29 cellular contexts compared by ENCODE assay signal in the genomic region with DNA sequence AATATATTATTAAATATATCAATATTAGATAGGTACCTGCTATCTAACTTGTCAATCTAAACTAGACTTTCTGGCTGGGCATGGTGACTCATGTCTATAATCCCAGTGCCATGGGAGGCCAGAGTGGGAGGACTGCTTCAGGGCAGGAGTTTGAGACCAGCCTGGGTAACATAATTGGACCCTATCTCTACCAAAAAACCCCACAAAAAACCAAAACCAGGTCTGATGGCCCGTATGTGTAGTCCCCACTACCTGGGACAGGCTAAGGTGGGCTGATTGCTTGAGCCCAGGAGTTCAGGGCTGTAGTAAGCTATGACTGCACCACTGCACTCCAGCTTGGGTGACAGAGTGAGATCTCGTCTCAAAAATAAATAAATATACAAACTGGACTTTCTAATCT. TPM values are rescaled to one million over a fixed set of nuclear protein-coding genes. Genes with fewer than 3 reads are reported as not detected.
DNase-seq lines count a peak whose midpoint lies in the region; ATAC-seq, FAIRE-seq and TF ChIP-seq lines count a peak whose summit lies in the region.
"Had no signal": no experiment of that assay in that cellular context is flagged by ENCODE, and none has a peak within 500 bp of the region (broad histone marks: within the 10 kb centered on the region; RNA-seq: fewer than 3 reads in every experiment).

No MANE protein-coding gene starts in this region.

- H3K27ac ChIP-seq in heart left ventricle (no peak overlapping the region), left ventricle myocardium inferior (replicated peaks) (no peak overlapping the region), small intestine (ENCODE audit: low read depth in 1 of 2, low read length in 1 of 2) (no peak overlapping the region)
- H3K27ac ChIP-seq: ascending aorta, hepatocyte, lower lobe of right lung had no signal

- intact Hi-C loops in heart left ventricle (cut with DNase I) (no loop called here), left ventricle myocardium inferior (cut with micrococcal nuclease) (no loop called here), left ventricle myocardium superior (cut with micrococcal nuclease) (no loop called here)

- peaks cover 16% of the 10 kb centered on the region for H3K36me3 Mint-ChIP-seq in WTC11

- H3K27me3 Mint-ChIP-seq in WTC11 (ENCODE audit: low read depth) = no peaks in the 10 kb centered on the region
- H3K27me3 Mint-ChIP-seq: CD4-positive, CD25-positive, alpha-beta regulatory T cell; type B pancreatic cell had no signal

- H3K9me3 Mint-ChIP-seq in WTC11 = no peaks in the 10 kb centered on the region
- H3K9me3 Mint-ChIP-seq: CD4-positive, CD25-positive, alpha-beta regulatory T cell; immature natural killer cell; type B pancreatic cell had no signal

- ATAC-seq in heart left ventricle (peak in 3 of 4 donors; percentile 29 to 39 (median 37)), WTC11 (no peak), left ventricle myocardium superior (peak; percentile 34), HG03354 (IDR thresholded peaks at IDR 0.05; ENCODE audit: poor library complexity, severe bottlenecking, unreplicated experiment) (no peak)

- H3K27ac Mint-ChIP-seq in WTC11 = no peak overlapping the region
- H3K27ac Mint-ChIP-seq: CD4-positive, CD25-positive, alpha-beta regulatory T cell; type B pancreatic cell had no signal

- TF ChIP-seq POLR2A in heart left ventricle (IDR thresholded peaks at IDR 0.05) = no peak

- FAIRE-seq in small intestine (lab: Jason Lieb, UNC) = no peak
- FAIRE-seq: GM18507, H54 had no signal

- POLR2A ChIA-PET in WTC11 (lab: Charles Lee) = no interaction called here

- no peaks in the 10 kb centered on the region for H3K4me1 Mint-ChIP-seq in WTC11

- H3K27me3 ChIP-seq in heart left ventricle (no peaks in the 10 kb centered on the region), left ventricle myocardium inferior (ENCODE audit: low read depth) (no peaks in the 10 kb centered on the region), small intestine (ENCODE audit: control insufficient read depth in 2 of 2, insufficient read depth in 2 of 2, low read length in 2 of 2) (no peaks in the 10 kb centered on the region)
- H3K27me3 ChIP-seq: ascending aorta, hepatocyte had no signal

- H3K4me1 ChIP-seq in heart left ventricle = peaks cover 0 to 16% (median 3%) of the 10 kb centered on the region in 12 donors
- peaks cover 19% of the 10 kb centered on the region for H3K4me1 ChIP-seq in left ventricle myocardium inferior
- no peaks in the 10 kb centered on the region for H3K4me1 ChIP-seq in small intestine (ENCODE audit: control insufficient read depth in 2 of 2, insufficient read depth in 1 of 2, low read depth in 1 of 2, low read length in 1 of 2)
- H3K4me1 ChIP-seq: lower lobe of right lung had no signal

- WGBS in heart left ventricle, 4 donors = 80 to 90% (median 82%) methylated on average over 2 of the region's 2 CpGs
- 90 to 95% (median 94%) methylated on average over 2 of the region's 2 CpGs for WGBS in small intestine, 3 donors

- H3K9me3 ChIP-seq in heart left ventricle (no peaks in the 10 kb centered on the region), left ventricle myocardium inferior (replicated peaks) (no peaks in the 10 kb centered on the region), small intestine (ENCODE audit: control insufficient read depth, low read depth) (no peaks in the 10 kb centered on the region)
- H3K9me3 ChIP-seq: ascending aorta, lower lobe of right lung had no signal

- H3K36me3 ChIP-seq in heart left ventricle (peaks cover 0 to 70% (median 41%) of the 10 kb centered on the region in 9 donors), left ventricle myocardium inferior (peaks cover 16% of the 10 kb centered on the region), small intestine (ENCODE audit: control insufficient read depth in 2 of 2, insufficient read depth in 2 of 2, low read length in 2 of 2) (peaks cover 0 to 12% of the 10 kb centered on the region in 2 donors)

- no peak overlapping the region for H3K4me3 ChIP-seq in heart left ventricle
- no peak overlapping the region for H3K4me3 ChIP-seq in left ventricle myocardium inferior
- no peak overlapping the region for H3K4me3 ChIP-seq in small intestine (ENCODE audit: low read depth in 1 of 2, low read length in 2 of 2)
- H3K4me3 ChIP-seq: ascending aorta, hepatocyte, lower lobe of right lung had no signal

- no peak overlapping the region for H3K4me3 Mint-ChIP-seq in WTC11
- H3K4me3 Mint-ChIP-seq: CD4-positive, CD25-positive, alpha-beta regulatory T cell; immature natural killer cell; type B pancreatic cell had no signal

- CTCF ChIA-PET in WTC11 (lab: Charles Lee) = no interaction called here

- DNase-seq in heart left ventricle (no peak), left ventricle myocardium inferior (no peak), WTC11 (ENCODE audit: low spot score) (no peak), left ventricle myocardium superior (peak; percentile 22), small intestine (peak; percentile 13), NCI-H345 (lab: John Stamatoyannopoulos, UW) (no peak), DMS53 (lab: John Stamatoyannopoulos, UW) (no peak)
- DNase-seq: activated CD4-positive, alpha-beta T cell treated with anti-CD3 and anti-CD28 coated beads, Interleukin-2, amount 50 U/mL, for 48 hours; activated gamma-delta T cell treated with Interleukin-2 at 50 U/mL for 16 hours; activated T-cell treated with anti-CD3 and anti-CD28 coated beads for 4 hours; CD4-positive, CD25-positive, alpha-beta regulatory T cell; foreskin melanocyte; GDM1; immature natural killer cell; lower lobe of right lung; NCI-H187; NCI-H2227 treated with DMSO at 0.1 percent for 48 hours; NCI-H82; nucleus accumbens; OCI-M1; retina; SHP77 treated with DMSO at 0.1 percent for 48 hours; T-helper 1 cell had no signal

- no peak for TF ChIP-seq CTCF in heart left ventricle (IDR thresholded peaks at IDR 0.05)
- no peak for TF ChIP-seq CTCF in left ventricle myocardium inferior (IDR thresholded peaks at IDR 0.05; ENCODE audit: borderline replicate concordance)
- no peak for TF ChIP-seq CTCF in WTC11 (IDR thresholded peaks at IDR 0.05)

TF ChIP-seq in WTC11, 78 proteins besides CTCF, POLR2A, EP300 and RAD21:
- TF ChIP-seq, protein P1, sequence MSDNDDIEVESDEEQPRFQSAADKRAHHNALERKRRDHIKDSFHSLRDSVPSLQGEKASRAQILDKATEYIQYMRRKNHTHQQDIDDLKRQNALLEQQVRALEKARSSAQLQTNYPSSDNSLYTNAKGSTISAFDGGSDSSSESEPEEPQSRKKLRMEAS (CRISPR knock-in tag; IDR thresholded peaks at IDR 0.05) = no peak
- 0 out of 2 replicates have a peak, but pooled peaks have one; percentile 41 for TF ChIP-seq HMGA2 (CRISPR knock-in tag; IDR thresholded peaks at IDR 0.05)

RNA-seq across cellular contexts. Expression of gene PJA2, which starts 55.0 kb away (rescaled TPM):
- 100 to 1,000 TPM in 1 of 9 donors, 10 to 100 TPM in 8; 62.0 to 108 (median 87.9) TPM for total RNA-seq in heart left ventricle
- polyA plus RNA-seq in heart left ventricle = 10 to 100 TPM; 19.0 to 59.8 TPM
- 77.5 TPM for total RNA-seq in left ventricle myocardium inferior
- 46.8 to 51.5 TPM (median 48.7 TPM) in 3 replicates for total RNA-seq in WTC11 (2021)
- 75.7 TPM for total RNA-seq in left ventricle myocardium superior
- 10 to 100 TPM; 23.0 to 33.7 (median 30.0) TPM for polyA plus RNA-seq in small intestine

Comparison
In these comparisons a context has a peak if more than half of its experiments do, and no peak if none do; other contexts are left out.
1. DNase-seq: peak in left ventricle myocardium superior (single experiment) and small intestine (single experiment); none in heart left ventricle (0 of 5), left ventricle myocardium inferior (single experiment), WTC11 (single experiment), NCI-H345 (single experiment) and DMS53 (single experiment).
2. ATAC-seq: peak in heart left ventricle (3 of 4) and left ventricle myocardium superior (single experiment); none in WTC11 (single experiment) and HG03354 (single experiment).